In genomic region chrX:7143076-7143475, GRCh38 we compare ENCODE assay signal across 24 cellular contexts. TPM values are rescaled to one million over a fixed set of nuclear protein-coding genes. Genes with fewer than 3 reads are reported as not detected.
DNase-seq lines count a peak whose midpoint lies in the region; ATAC-seq, FAIRE-seq and TF ChIP-seq lines count a peak whose summit lies in the region.
"Had no signal": no experiment of that assay in that cellular context is flagged by ENCODE, and none has a peak within 500 bp of the region (broad histone marks: within the 10 kb centered on the region; RNA-seq: fewer than 3 reads in every experiment).

No MANE protein-coding gene starts in this region.

- DNase-seq in PC-3 (peak; percentile 71), astrocyte (ENCODE audit: low read depth) (no peak), kidney (no peak), progenitor cell of endocrine pancreas (ENCODE audit: low spot score, unreplicated experiment) (no peak), DMS79 (lab: John Stamatoyannopoulos, UW) (no peak), NOMO-1 (lab: John Stamatoyannopoulos, UW; ENCODE audit: unreplicated experiment in 2 of 2) (no peak)
- DNase-seq: 8988T; ACHN; BE2C; C1 segment of cervical spinal cord; CD4-positive, alpha-beta memory T cell; CD4-positive, CD25-positive, alpha-beta regulatory T cell; CD8-positive, alpha-beta memory T cell; COR-L47; DMS 273 treated with DMSO at 0.1 percent for 48 hours; DMS153; DMS53; DMS79 treated with DMSO at 0.1 percent for 48 hours; GF-D8 had no signal

- H3K4me3 ChIP-seq in PC-3 (ENCODE audit: low read length) (no peak overlapping the region), astrocyte (ENCODE audit: insufficient read depth, low read depth, low read length) (no peak overlapping the region), kidney (ENCODE audit: low read length in 2 of 2) (no peak overlapping the region)
- H3K4me3 ChIP-seq: BLaER1 had no signal

- H3F3A ChIP-seq in PC-3 (ENCODE audit: low read length, unreplicated experiment): no peaks in the 10 kb centered on the region

- H3K27me3 ChIP-seq in PC-3 (ENCODE audit: low read length) (no peaks in the 10 kb centered on the region), astrocyte (ENCODE audit: insufficient read depth, low read length) (no peaks in the 10 kb centered on the region)
- H3K27me3 ChIP-seq: BE2C, BLaER1 had no signal

- H2AFZ ChIP-seq in PC-3 (ENCODE audit: low read length): no peak overlapping the region
- no peak overlapping the region for H2AFZ ChIP-seq in astrocyte (ENCODE audit: low read depth, low read length)

- FAIRE-seq in astrocyte (lab: Jason Lieb, UNC) (peak; percentile 76), kidney (lab: Jason Lieb, UNC) (peak; percentile 3)
- FAIRE-seq: A204.1, G401.6, GM18507 had no signal

- H4K20me1 ChIP-seq in PC-3 (ENCODE audit: low read length) (no peaks in the 10 kb centered on the region), astrocyte (ENCODE audit: insufficient read depth, low read length) (peaks cover 11% of the 10 kb centered on the region)

- H3K4me1 ChIP-seq in PC-3 (ENCODE audit: insufficient read depth, low read length): peaks cover 43% of the 10 kb centered on the region
- H3K4me1 ChIP-seq in astrocyte (ENCODE audit: insufficient read depth, low read length): peaks cover 7% of the 10 kb centered on the region
- peaks cover 3 to 12% of the 10 kb centered on the region in 2 donors for H3K4me1 ChIP-seq in kidney (ENCODE audit: control insufficient read depth in 1 of 2, insufficient read depth in 1 of 2, low read depth in 1 of 2, low read length in 2 of 2)
- H3K4me1 ChIP-seq: BE2C had no signal

- no peaks in the 10 kb centered on the region for H3K9me2 ChIP-seq in PC-3 (replicated peaks; ENCODE audit: low read length)

- peaks cover 11% of the 10 kb centered on the region for H3K4me1 Mint-ChIP-seq in astrocyte (ENCODE audit: low read depth, unreplicated experiment)
- peaks cover 15% of the 10 kb centered on the region for H3K4me1 Mint-ChIP-seq in progenitor cell of endocrine pancreas (ENCODE audit: low read depth)

- H3K9me3 ChIP-seq in PC-3 (ENCODE audit: low read length): no peaks in the 10 kb centered on the region
- H3K9me3 ChIP-seq in astrocyte (ENCODE audit: insufficient read depth, low read depth, low read length): no peaks in the 10 kb centered on the region
- no peaks in the 10 kb centered on the region for H3K9me3 ChIP-seq in kidney (ENCODE audit: control insufficient read depth in 1 of 2, low read length in 2 of 2)
- H3K9me3 ChIP-seq: BE2C had no signal

- intact Hi-C loops in PC-3 (cut with micrococcal nuclease): no loop called here
- intact Hi-C loops in kidney (cut with DNase I): no loop called here

- H3K27ac Mint-ChIP-seq in astrocyte (ENCODE audit: unreplicated experiment) (no peak overlapping the region), progenitor cell of endocrine pancreas (no peak overlapping the region)
- H3K27ac Mint-ChIP-seq: CD4-positive, CD25-positive, alpha-beta regulatory T cell had no signal

- H3K4me2 ChIP-seq in PC-3 (ENCODE audit: low read length) (peak overlapping the region; percentile 42), astrocyte (ENCODE audit: low read length) (no peak overlapping the region)
- H3K4me2 ChIP-seq: BLaER1 had no signal

- H3K9ac ChIP-seq in PC-3 (ENCODE audit: low read length): no peak overlapping the region
- H3K9ac ChIP-seq in astrocyte (ENCODE audit: low read length): no peak overlapping the region
- H3K9ac ChIP-seq in kidney (ENCODE audit: low read length in 2 of 2): no peak overlapping the region
- H3K9ac ChIP-seq: BLaER1 had no signal

- ATAC-seq in PC-3: peak; percentile 79

- H3K4me3 Mint-ChIP-seq in astrocyte (ENCODE audit: unreplicated experiment) (no peak overlapping the region), progenitor cell of endocrine pancreas (ENCODE audit: low read depth) (no peak overlapping the region)
- H3K4me3 Mint-ChIP-seq: CD14-positive monocyte; CD4-positive, alpha-beta memory T cell; CD8-positive, alpha-beta memory T cell had no signal

- TF ChIP-seq CTCF in PC-3 (conservative IDR thresholded peaks at IDR 0.05; ENCODE audit: low read depth, low read length) (no peak), astrocyte (IDR thresholded peaks at IDR 0.05; ENCODE audit: insufficient read depth, low read depth, low read length) (no peak), kidney (IDR thresholded peaks at IDR 0.05; ENCODE audit: borderline replicate concordance, extremely low read depth, insufficient read depth) (no peak), progenitor cell of endocrine pancreas (IDR thresholded peaks at IDR 0.05; ENCODE audit: unreplicated experiment) (no peak)

- H3K27ac ChIP-seq in PC-3 (ENCODE audit: low read length): peak overlapping the region; percentile 80
- H3K27ac ChIP-seq in astrocyte (ENCODE audit: low read depth, low read length): no peak overlapping the region
- H3K27ac ChIP-seq in kidney (ENCODE audit: low read depth in 2 of 2, low read length in 2 of 2): no peak overlapping the region

- BruUV-seq in PC-3 (replicated peaks; lab: Mats Ljungman, UMichigan): no TSS peak

- H3K79me2 ChIP-seq in PC-3 (ENCODE audit: low read length): peaks cover 91% of the 10 kb centered on the region
- H3K79me2 ChIP-seq in astrocyte (ENCODE audit: insufficient read depth, low read length): peaks cover 24% of the 10 kb centered on the region

- CTCF ChIA-PET in PC-3 (lab: Charles Lee): no interaction called here

- H3K36me3 ChIP-seq in PC-3 (ENCODE audit: low read depth, low read length) (no peaks in the 10 kb centered on the region; the same call in 1 of the 2 replicates), astrocyte (ENCODE audit: insufficient read depth, low read length) (no peaks in the 10 kb centered on the region), kidney (ENCODE audit: control insufficient read depth in 1 of 2, insufficient read depth in 2 of 2, low read length in 2 of 2) (no peaks in the 10 kb centered on the region)
- H3K36me3 ChIP-seq: BE2C had no signal

- H3K9me3 Mint-ChIP-seq in astrocyte (ENCODE audit: unreplicated experiment): no peaks in the 10 kb centered on the region
- no peaks in the 10 kb centered on the region for H3K9me3 Mint-ChIP-seq in progenitor cell of endocrine pancreas (ENCODE audit: low read depth)
- H3K9me3 Mint-ChIP-seq: CD4-positive, alpha-beta memory T cell; CD4-positive, CD25-positive, alpha-beta regulatory T cell; CD8-positive, alpha-beta memory T cell had no signal

- no peaks in the 10 kb centered on the region for H3K36me3 Mint-ChIP-seq in astrocyte (ENCODE audit: low read depth, unreplicated experiment)
- H3K36me3 Mint-ChIP-seq in progenitor cell of endocrine pancreas (ENCODE audit: insufficient read depth): peaks cover 7% of the 10 kb centered on the region
- H3K36me3 Mint-ChIP-seq: CD4-positive, alpha-beta memory T cell had no signal

- H3K27me3 Mint-ChIP-seq in astrocyte (ENCODE audit: low read depth, unreplicated experiment) (no peaks in the 10 kb centered on the region), progenitor cell of endocrine pancreas (no peaks in the 10 kb centered on the region)
- H3K27me3 Mint-ChIP-seq: CD4-positive, alpha-beta memory T cell; CD4-positive, CD25-positive, alpha-beta regulatory T cell; CD8-positive, alpha-beta memory T cell had no signal

- POLR2A ChIA-PET in PC-3 (lab: Charles Lee; ENCODE audit: unreplicated experiment): interaction anchor here (0.6 kb wide), 1 partner anchor 23 kb away, joined by 5 read pairs; no protein-coding TSS in a partner anchor

RNA-seq across cellular contexts. Expression of gene STS, which starts 4.4 kb away (rescaled TPM):
- total RNA-seq in PC-3 (2014; rRNA removed) (3.1 and 3.3 TPM in 2 replicates), astrocyte (3.9 and 4.6 TPM in 2 replicates), kidney (13.4 TPM), progenitor cell of endocrine pancreas (7.6 and 7.8 TPM in 2 replicates)
- polyA plus RNA-seq in kidney (ENCODE audit: insufficient read depth, low read depth, low replicate concordance): 2.7 TPM

RNA-seq across cellular contexts. Expression of gene PUDP, which starts 4.9 kb away (rescaled TPM):
- total RNA-seq in PC-3 (2014; rRNA removed): 7.6 and 7.8 TPM in 2 replicates
- total RNA-seq in astrocyte: 18.4 and 21.8 TPM in 2 replicates
- total RNA-seq in kidney: 31.0 TPM
- polyA plus RNA-seq in kidney (ENCODE audit: insufficient read depth, low read depth, low replicate concordance): 17.4 TPM
- total RNA-seq in progenitor cell of endocrine pancreas: 53.6 and 59.9 TPM in 2 replicates
